ENCODE assay signal across 6 cellular contexts in genomic region chr11:47259178-47259977, GRCh38. TPM values are rescaled to one million over a fixed set of nuclear protein-coding genes. Genes with fewer than 3 reads are reported as not detected.
DNase-seq lines count a peak whose midpoint lies in the region; ATAC-seq and TF ChIP-seq lines count a peak whose summit lies in the region.

No MANE protein-coding gene starts in this region.

- H3K4me3 ChIP-seq in right atrium auricular region (no peak overlapping the region), thymus (ENCODE audit: low read length) (no peak overlapping the region)

- ATAC-seq in GM21528 (IDR thresholded peaks at IDR 0.05; ENCODE audit: low FRiP score, unreplicated experiment) = no peak

- DNase-seq in activated naive CD4-positive, alpha-beta T cell treated with Interleukin-2 at 50 U/mL for 16 hours = peak; percentile 47
- no peak for DNase-seq in activated naive CD4-positive, alpha-beta T cell (lab: John Stamatoyannopoulos, UW)
- peak; percentile 34 to 42 for DNase-seq in activated CD4-positive, alpha-beta T cell treated with anti-CD3 and anti-CD28 coated beads for 4 hours
- no peak for DNase-seq in right atrium auricular region (ENCODE audit: low spot score)

- H3K27ac ChIP-seq in right atrium auricular region (peak overlapping the region; percentile 25 to 86), thymus (ENCODE audit: low read depth) (peak overlapping the region; percentile 49)

- TF ChIP-seq CTCF in right atrium auricular region (IDR thresholded peaks at IDR 0.05) = peak; percentile 32 to 77

- no peaks in the 10 kb centered on the region for H3K36me3 ChIP-seq in right atrium auricular region
- H3K36me3 ChIP-seq in thymus (ENCODE audit: control insufficient read depth, insufficient read depth) = peaks cover 2% of the 10 kb centered on the region

- 42% methylated on average over 10 of the region's 10 CpGs for WGBS in thymus

- H3K9me3 ChIP-seq in right atrium auricular region (no peaks in the 10 kb centered on the region), thymus (ENCODE audit: control insufficient read depth) (no peaks in the 10 kb centered on the region)

- H3K4me1 ChIP-seq in right atrium auricular region (peaks cover 0 to 49% of the 10 kb centered on the region in 2 donors), thymus (ENCODE audit: control insufficient read depth, insufficient read depth, low read length) (peaks cover 5% of the 10 kb centered on the region)

- H3K27me3 ChIP-seq in right atrium auricular region (no peaks in the 10 kb centered on the region), thymus (ENCODE audit: control insufficient read depth, insufficient read depth) (no peaks in the 10 kb centered on the region)

RNA-seq across cellular contexts. Expression of gene NR1H3, which starts 1.6 kb away (rescaled TPM):
- 10 to 100 TPM; 15.9 to 23.2 TPM for total RNA-seq in right atrium auricular region
- 100 TPM for polyA plus RNA-seq in thymus

RNA-seq across cellular contexts. Expression of gene MADD, which starts 10.6 kb away (rescaled TPM):
- 10 to 100 TPM; 28.2 to 49.8 TPM for total RNA-seq in right atrium auricular region
- polyA plus RNA-seq in thymus = 26.0 TPM

RNA-seq across cellular contexts. Expression of gene ACP2, which starts 10.8 kb away (rescaled TPM):
- 10 to 100 TPM; 45.2 to 59.4 TPM for total RNA-seq in right atrium auricular region
- polyA plus RNA-seq in thymus = 30.0 TPM

RNA-seq across cellular contexts. Expression of gene DDB2, which starts 44.6 kb away (rescaled TPM):
- 10 to 100 TPM in 1 of 2 donors, 1 to 10 TPM in 1; 8.8 to 12.0 TPM for total RNA-seq in right atrium auricular region
- 106 TPM for polyA plus RNA-seq in thymus

Comparison
In these comparisons a context has a peak if more than half of its experiments do, and no peak if none do; other contexts are left out.
1. DNase-seq: peak in activated naive CD4-positive, alpha-beta T cell treated with Interleukin-2 at 50 U/mL for 16 hours (single experiment) and activated CD4-positive, alpha-beta T cell treated with anti-CD3 and anti-CD28 coated beads for 4 hours (2 of 2); none in activated naive CD4-positive, alpha-beta T cell (0 of 4) and right atrium auricular region (single experiment).